Comparison of ENCODE assay signal across 11 cellular contexts in the genomic region with DNA sequence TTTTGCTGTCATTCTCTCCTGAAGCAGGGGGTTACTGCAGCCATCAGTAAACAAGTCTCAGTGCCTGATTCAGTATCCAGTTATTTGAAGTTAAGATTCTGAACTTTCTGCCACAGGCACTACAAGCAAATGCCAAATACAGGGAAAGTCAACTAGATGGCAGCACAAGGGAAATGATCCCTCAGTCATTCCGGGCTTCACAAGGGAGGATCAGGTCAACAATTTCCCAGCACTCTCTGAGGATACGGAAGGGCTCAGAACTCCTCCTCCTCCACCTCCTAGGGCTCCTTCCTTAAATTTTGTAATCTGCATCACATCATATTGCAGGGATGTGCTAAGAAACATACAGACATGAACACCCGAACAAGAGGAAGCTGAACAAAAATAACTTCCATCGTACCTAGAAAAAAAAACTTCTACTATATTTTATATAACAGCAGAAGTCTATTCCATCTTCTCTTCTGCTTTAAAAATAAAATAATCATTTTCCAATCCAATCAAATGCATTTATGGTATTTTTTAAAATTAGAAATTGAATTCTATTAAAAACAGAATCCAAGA.
DNase-seq lines count a peak whose midpoint lies in the region; ATAC-seq and TF ChIP-seq lines count a peak whose summit lies in the region.
"Had no signal": no experiment of that assay in that cellular context is flagged by ENCODE, and none has a peak within 500 bp of the region (broad histone marks: within the 10 kb centered on the region; RNA-seq: fewer than 3 reads in every experiment).

No MANE protein-coding gene starts in this region.

- TF ChIP-seq CTCF in A673 (conservative IDR thresholded peaks at IDR 0.05; ENCODE audit: low read depth, low read length), result 0 out of 2 replicates have a peak, but pooled peaks have one; percentile 23

- intact Hi-C loops in A673 (cut with micrococcal nuclease; ENCODE audit: unreplicated experiment), result loop anchor here (5.0 kb wide), 1 partner anchor 125 kb away; no protein-coding TSS in a partner anchor

- DNase-seq in A673 (ENCODE audit: low spot score), result peak; percentile 24
- DNase-seq in HCEC 1CT, result peak; percentile 77
- DNase-seq in amniotic epithelial cell (ENCODE audit: low read depth), result peak; percentile 47
- DNase-seq in iris pigment epithelial cell (ENCODE audit: low read depth), result peak; percentile 62
- DNase-seq in NOMO-1 treated with DMSO at 0.1 percent for 48 hours (lab: John Stamatoyannopoulos, UW; ENCODE audit: unreplicated experiment), result no peak
- DNase-seq in middle frontal gyrus (ENCODE audit: extremely low spot score, low spot score), result no peak
- DNase-seq: activated T-cell treated with anti-CD3 and anti-CD28 coated beads for 4 hours; DMS79; stimulated activated CD8-positive, alpha-beta memory T cell treated with anti-CD3 and anti-CD28 coated beads, Interleukin-4, amount 100 ng/mL, for 48 hours had no signal

- no peaks in the 10 kb centered on the region for H3K9me3 ChIP-seq in A673 (ENCODE audit: low read depth, low read length, poor library complexity, severe bottlenecking)

- H3K4me3 ChIP-seq in A673 (ENCODE audit: low read depth, low read length, poor library complexity, severe bottlenecking), result no peak overlapping the region

- ATAC-seq in GM19328 (IDR thresholded peaks at IDR 0.05; ENCODE audit: unreplicated experiment) (no peak), HG03097 (IDR thresholded peaks at IDR 0.05; ENCODE audit: low FRiP score, unreplicated experiment) (no peak)

- CTCF ChIA-PET in A673 (lab: Charles Lee), result no interaction called here

- no peaks in the 10 kb centered on the region for H3K4me1 ChIP-seq in A673 (ENCODE audit: insufficient read depth, low read length, poor library complexity, severe bottlenecking)

- H3K27ac ChIP-seq in A673 (ENCODE audit: low read depth, low read length, poor library complexity, severe bottlenecking), result no peak overlapping the region

- H3K36me3 ChIP-seq in A673 (ENCODE audit: insufficient read depth, low read length, poor library complexity, severe bottlenecking), result no peaks in the 10 kb centered on the region

- no TSS peak for BruUV-seq in A673 (replicated peaks; lab: Mats Ljungman, UMichigan)

- POLR2A ChIA-PET in A673 (lab: Charles Lee; ENCODE audit: low non-redundant PET), result no interaction called here

- peaks cover 39% of the 10 kb centered on the region for H3K27me3 ChIP-seq in A673 (replicated peaks; ENCODE audit: insufficient read depth, low read depth, low read length, poor library complexity)

Comparison
In these comparisons a context has a peak if more than half of its experiments do, and no peak if none do; other contexts are left out.
1. DNase-seq: peak in A673 (single experiment), HCEC 1CT (single experiment), amniotic epithelial cell (single experiment) and iris pigment epithelial cell (single experiment); none in NOMO-1 treated with DMSO at 0.1 percent for 48 hours (single experiment) and middle frontal gyrus (single experiment).